ENCODE assay signal across 1 cellular context in the genomic region with DNA sequence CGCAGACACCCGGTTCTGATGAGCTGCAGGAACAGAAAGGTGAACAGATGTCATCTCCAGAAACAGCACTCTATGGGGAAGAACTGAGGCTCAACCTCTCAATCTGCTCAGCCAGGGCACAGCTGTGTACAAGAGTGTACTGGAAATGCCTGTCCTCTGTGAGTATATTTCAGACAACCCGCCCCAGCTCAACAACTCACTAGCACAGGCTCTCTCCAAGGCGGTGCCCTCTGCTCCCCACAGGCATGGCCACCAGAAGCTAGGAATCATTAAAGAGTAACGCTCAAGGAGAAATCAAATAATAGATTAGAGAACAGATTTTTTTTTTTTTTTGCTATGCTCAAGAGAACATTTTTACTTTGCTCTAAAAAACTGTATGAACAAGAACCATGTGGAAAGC.
TF ChIP-seq lines count a peak whose summit lies in the region.

No MANE protein-coding gene starts in this region.

TF ChIP-seq in GM23338, 12 proteins besides CTCF, POLR2A, EP300 and RAD21:
- TF ChIP-seq, protein P1, sequence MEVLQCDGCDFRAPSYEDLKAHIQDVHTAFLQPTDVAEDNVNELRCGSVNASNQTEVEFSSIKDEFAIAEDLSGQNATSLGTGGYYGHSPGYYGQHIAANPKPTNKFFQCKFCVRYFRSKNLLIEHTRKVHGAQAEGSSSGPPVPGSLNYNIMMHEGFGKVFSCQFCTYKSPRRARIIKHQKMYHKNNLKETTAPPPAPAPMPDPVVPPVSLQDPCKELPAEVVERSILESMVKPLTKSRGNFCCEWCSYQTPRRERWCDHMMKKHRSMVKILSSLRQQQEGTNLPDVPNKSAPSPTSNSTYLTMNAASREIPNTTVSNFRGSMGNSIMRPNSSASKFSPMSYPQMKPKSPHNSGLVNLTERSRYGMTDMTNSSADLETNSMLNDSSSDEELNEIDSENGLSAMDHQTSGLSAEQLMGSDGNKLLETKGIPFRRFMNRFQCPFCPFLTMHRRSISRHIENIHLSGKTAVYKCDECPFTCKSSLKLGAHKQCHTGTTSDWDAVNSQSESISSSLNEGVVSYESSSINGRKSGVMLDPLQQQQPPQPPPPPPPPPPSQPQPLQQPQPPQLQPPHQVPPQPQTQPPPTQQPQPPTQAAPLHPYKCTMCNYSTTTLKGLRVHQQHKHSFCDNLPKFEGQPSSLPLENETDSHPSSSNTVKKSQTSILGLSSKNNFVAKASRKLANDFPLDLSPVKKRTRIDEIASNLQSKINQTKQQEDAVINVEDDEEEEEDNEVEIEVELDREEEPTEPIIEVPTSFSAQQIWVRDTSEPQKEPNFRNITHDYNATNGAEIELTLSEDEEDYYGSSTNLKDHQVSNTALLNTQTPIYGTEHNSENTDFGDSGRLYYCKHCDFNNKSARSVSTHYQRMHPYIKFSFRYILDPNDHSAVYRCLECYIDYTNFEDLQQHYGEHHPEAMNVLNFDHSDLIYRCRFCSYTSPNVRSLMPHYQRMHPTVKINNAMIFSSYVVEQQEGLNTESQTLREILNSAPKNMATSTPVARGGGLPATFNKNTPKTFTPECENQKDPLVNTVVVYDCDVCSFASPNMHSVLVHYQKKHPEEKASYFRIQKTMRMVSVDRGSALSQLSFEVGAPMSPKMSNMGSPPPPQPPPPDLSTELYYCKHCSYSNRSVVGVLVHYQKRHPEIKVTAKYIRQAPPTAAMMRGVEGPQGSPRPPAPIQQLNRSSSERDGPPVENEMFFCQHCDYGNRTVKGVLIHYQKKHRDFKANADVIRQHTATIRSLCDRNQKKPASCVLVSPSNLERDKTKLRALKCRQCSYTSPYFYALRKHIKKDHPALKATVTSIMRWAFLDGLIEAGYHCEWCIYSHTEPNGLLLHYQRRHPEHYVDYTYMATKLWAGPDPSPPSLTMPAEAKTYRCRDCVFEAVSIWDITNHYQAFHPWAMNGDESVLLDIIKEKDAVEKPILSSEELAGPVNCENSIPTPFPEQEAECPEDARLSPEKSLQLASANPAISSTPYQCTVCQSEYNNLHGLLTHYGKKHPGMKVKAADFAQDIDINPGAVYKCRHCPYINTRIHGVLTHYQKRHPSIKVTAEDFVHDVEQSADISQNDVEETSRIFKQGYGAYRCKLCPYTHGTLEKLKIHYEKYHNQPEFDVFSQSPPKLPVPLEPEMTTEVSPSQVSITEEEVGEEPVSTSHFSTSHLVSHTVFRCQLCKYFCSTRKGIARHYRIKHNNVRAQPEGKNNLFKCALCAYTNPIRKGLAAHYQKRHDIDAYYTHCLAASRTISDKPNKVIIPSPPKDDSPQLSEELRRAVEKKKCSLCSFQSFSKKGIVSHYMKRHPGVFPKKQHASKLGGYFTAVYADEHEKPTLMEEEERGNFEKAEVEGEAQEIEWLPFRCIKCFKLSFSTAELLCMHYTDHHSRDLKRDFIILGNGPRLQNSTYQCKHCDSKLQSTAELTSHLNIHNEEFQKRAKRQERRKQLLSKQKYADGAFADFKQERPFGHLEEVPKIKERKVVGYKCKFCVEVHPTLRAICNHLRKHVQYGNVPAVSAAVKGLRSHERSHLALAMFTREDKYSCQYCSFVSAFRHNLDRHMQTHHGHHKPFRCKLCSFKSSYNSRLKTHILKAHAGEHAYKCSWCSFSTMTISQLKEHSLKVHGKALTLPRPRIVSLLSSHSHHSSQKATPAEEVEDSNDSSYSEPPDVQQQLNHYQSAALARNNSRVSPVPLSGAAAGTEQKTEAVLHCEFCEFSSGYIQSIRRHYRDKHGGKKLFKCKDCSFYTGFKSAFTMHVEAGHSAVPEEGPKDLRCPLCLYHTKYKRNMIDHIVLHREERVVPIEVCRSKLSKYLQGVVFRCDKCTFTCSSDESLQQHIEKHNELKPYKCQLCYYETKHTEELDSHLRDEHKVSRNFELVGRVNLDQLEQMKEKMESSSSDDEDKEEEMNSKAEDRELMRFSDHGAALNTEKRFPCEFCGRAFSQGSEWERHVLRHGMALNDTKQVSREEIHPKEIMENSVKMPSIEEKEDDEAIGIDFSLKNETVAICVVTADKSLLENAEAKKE (CRISPR knock-in tag; IDR thresholded peaks at IDR 0.05), result no peak
- no peak for TF ChIP-seq JUNB (IDR thresholded peaks at IDR 0.05; ENCODE audit: unreplicated experiment)
- no peak for TF ChIP-seq POLR2AphosphoS5 (IDR thresholded peaks at IDR 0.05; ENCODE audit: low read depth)
- no peak for TF ChIP-seq ZNF331 (CRISPR knock-in tag; IDR thresholded peaks at IDR 0.05; ENCODE audit: low read depth)
- TF ChIP-seq, protein P2, sequence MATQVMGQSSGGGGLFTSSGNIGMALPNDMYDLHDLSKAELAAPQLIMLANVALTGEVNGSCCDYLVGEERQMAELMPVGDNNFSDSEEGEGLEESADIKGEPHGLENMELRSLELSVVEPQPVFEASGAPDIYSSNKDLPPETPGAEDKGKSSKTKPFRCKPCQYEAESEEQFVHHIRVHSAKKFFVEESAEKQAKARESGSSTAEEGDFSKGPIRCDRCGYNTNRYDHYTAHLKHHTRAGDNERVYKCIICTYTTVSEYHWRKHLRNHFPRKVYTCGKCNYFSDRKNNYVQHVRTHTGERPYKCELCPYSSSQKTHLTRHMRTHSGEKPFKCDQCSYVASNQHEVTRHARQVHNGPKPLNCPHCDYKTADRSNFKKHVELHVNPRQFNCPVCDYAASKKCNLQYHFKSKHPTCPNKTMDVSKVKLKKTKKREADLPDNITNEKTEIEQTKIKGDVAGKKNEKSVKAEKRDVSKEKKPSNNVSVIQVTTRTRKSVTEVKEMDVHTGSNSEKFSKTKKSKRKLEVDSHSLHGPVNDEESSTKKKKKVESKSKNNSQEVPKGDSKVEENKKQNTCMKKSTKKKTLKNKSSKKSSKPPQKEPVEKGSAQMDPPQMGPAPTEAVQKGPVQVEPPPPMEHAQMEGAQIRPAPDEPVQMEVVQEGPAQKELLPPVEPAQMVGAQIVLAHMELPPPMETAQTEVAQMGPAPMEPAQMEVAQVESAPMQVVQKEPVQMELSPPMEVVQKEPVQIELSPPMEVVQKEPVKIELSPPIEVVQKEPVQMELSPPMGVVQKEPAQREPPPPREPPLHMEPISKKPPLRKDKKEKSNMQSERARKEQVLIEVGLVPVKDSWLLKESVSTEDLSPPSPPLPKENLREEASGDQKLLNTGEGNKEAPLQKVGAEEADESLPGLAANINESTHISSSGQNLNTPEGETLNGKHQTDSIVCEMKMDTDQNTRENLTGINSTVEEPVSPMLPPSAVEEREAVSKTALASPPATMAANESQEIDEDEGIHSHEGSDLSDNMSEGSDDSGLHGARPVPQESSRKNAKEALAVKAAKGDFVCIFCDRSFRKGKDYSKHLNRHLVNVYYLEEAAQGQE (IDR thresholded peaks at IDR 0.05; ENCODE audit: unreplicated experiment), result no peak
- TF ChIP-seq, protein P3, sequence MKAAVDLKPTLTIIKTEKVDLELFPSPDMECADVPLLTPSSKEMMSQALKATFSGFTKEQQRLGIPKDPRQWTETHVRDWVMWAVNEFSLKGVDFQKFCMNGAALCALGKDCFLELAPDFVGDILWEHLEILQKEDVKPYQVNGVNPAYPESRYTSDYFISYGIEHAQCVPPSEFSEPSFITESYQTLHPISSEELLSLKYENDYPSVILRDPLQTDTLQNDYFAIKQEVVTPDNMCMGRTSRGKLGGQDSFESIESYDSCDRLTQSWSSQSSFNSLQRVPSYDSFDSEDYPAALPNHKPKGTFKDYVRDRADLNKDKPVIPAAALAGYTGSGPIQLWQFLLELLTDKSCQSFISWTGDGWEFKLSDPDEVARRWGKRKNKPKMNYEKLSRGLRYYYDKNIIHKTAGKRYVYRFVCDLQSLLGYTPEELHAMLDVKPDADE (IDR thresholded peaks at IDR 0.05), result no peak
- TF ChIP-seq NANOG (IDR thresholded peaks at IDR 0.05; ENCODE audit: borderline replicate concordance), result no peak
